ENCODE assay signal across 8 cellular contexts in genomic region chr2:36597003-36597531, GRCh38. TPM values are rescaled to one million over a fixed set of nuclear protein-coding genes. Genes with fewer than 3 reads are reported as not detected.
A peak's percentile ranks its signal among the peaks of the same experiment; 100 is the strongest.
DNase-seq lines count a peak whose midpoint lies in the region; ATAC-seq and FAIRE-seq lines count a peak whose summit lies in the region.

No MANE protein-coding gene starts in this region.

- CTCF ChIA-PET in activated CD4-positive, alpha-beta memory T cell treated with anti-CD3 and anti-CD28 coated beads for 36 hours (lab: Charles Lee): no interaction called here

- no peak for FAIRE-seq in urothelium cell line (lab: Jason Lieb, UNC)

- no peaks in the 10 kb centered on the region for H3K9me3 ChIP-seq in iPS-18c (ENCODE audit: control insufficient read depth, insufficient read depth, low read length)

- POLR2A ChIA-PET in activated CD4-positive, alpha-beta memory T cell treated with anti-CD3 and anti-CD28 coated beads for 36 hours (lab: Charles Lee): interaction anchor here (1.2 kb wide), 1 partner anchor 11 kb away, joined by 3 read pairs; no protein-coding TSS in a partner anchor

- H3K9me3 Mint-ChIP-seq in activated CD4-positive, alpha-beta memory T cell treated with anti-CD3 and anti-CD28 coated beads for 36 hours: no peaks in the 10 kb centered on the region
- peaks cover 0 to 3% of the 10 kb centered on the region in 2 donors for H3K9me3 Mint-ChIP-seq in stimulated activated naive B cell treated with anti-CD40 and anti-IgM and Interleukin-4, amounts not matched to agents 10 μg/mL and 1 μg/mL and 100 μg/mL, for 72 hours

- no peaks in the 10 kb centered on the region for H3K36me3 Mint-ChIP-seq in activated CD4-positive, alpha-beta memory T cell treated with anti-CD3 and anti-CD28 coated beads for 36 hours
- H3K36me3 Mint-ChIP-seq in stimulated activated naive B cell treated with anti-CD40 and anti-IgM and Interleukin-4, amounts not matched to agents 10 μg/mL and 1 μg/mL and 100 μg/mL, for 72 hours: peaks cover 19 to 21% of the 10 kb centered on the region in 2 donors

- H3K4me3 ChIP-seq in iPS-18c (ENCODE audit: insufficient read depth, low read depth, low read length): peak overlapping the region; percentile 46

- H3K27me3 Mint-ChIP-seq in activated CD4-positive, alpha-beta memory T cell treated with anti-CD3 and anti-CD28 coated beads for 36 hours: no peaks in the 10 kb centered on the region
- H3K27me3 Mint-ChIP-seq in stimulated activated naive B cell treated with anti-CD40 and anti-IgM and Interleukin-4, amounts not matched to agents 10 μg/mL and 1 μg/mL and 100 μg/mL, for 72 hours: no peaks in the 10 kb centered on the region

- intact Hi-C loops in activated CD4-positive, alpha-beta memory T cell treated with anti-CD3 and anti-CD28 coated beads for 36 hours (cut with micrococcal nuclease): loop anchor here (5.0 kb wide), 2 partner anchors 240 to 370 kb away; partner anchors contain the start of genes CRIM1 and STRN

- H3K27ac Mint-ChIP-seq in activated CD4-positive, alpha-beta memory T cell treated with anti-CD3 and anti-CD28 coated beads for 36 hours: peak overlapping the region; percentile 83
- H3K27ac Mint-ChIP-seq in stimulated activated naive B cell treated with anti-CD40 and anti-IgM and Interleukin-4, amounts not matched to agents 10 μg/mL and 1 μg/mL and 100 μg/mL, for 72 hours: peak overlapping the region; percentile 95

- peak; percentile 6 for ATAC-seq in HG03378 (IDR thresholded peaks at IDR 0.05; ENCODE audit: unreplicated experiment)
- ATAC-seq in stimulated activated naive B cell treated with anti-CD40 and anti-IgM and Interleukin-4, amounts not matched to agents 10 μg/mL and 1 μg/mL and 100 μg/mL, for 72 hours (replicated peaks): no peak
- no peak for ATAC-seq in GM21717 (IDR thresholded peaks at IDR 0.05; ENCODE audit: unreplicated experiment)

- H3K4me1 Mint-ChIP-seq in activated CD4-positive, alpha-beta memory T cell treated with anti-CD3 and anti-CD28 coated beads for 36 hours (ENCODE audit: low read depth): peaks cover 31% of the 10 kb centered on the region
- H3K4me1 Mint-ChIP-seq in stimulated activated naive B cell treated with anti-CD40 and anti-IgM and Interleukin-4, amounts not matched to agents 10 μg/mL and 1 μg/mL and 100 μg/mL, for 72 hours: peaks cover 21 to 41% of the 10 kb centered on the region in 2 donors

- peak overlapping the region; percentile 93 for H3K4me3 Mint-ChIP-seq in activated CD4-positive, alpha-beta memory T cell treated with anti-CD3 and anti-CD28 coated beads for 36 hours
- H3K4me3 Mint-ChIP-seq in stimulated activated naive B cell treated with anti-CD40 and anti-IgM and Interleukin-4, amounts not matched to agents 10 μg/mL and 1 μg/mL and 100 μg/mL, for 72 hours: peak overlapping the region; percentile 85 to 95

- DNase-seq in activated CD4-positive, alpha-beta memory T cell treated with anti-CD3 and anti-CD28 coated beads for 36 hours: no peak
- no peak for DNase-seq in stimulated activated naive B cell treated with anti-CD40 and anti-IgM and Interleukin-4, amounts not matched to agents 10 μg/mL and 1 μg/mL and 100 μg/mL, for 72 hours
- DNase-seq in urothelium cell line (ENCODE audit: low spot score): no peak
- DNase-seq in activated CD4-positive, alpha-beta T cell treated with anti-CD3 and anti-CD28 coated beads, Interleukin-2, amount 50 U/mL, for 4 hours: no peak
- DNase-seq in activated effector memory CD4-positive, alpha-beta T cell treated with anti-CD3 and anti-CD28 coated beads, Interleukin-2, amount 50 U/mL, for 16 hours: no peak

RNA-seq across cellular contexts. Expression of gene FEZ2, which starts 0.9 kb away (rescaled TPM):
- 1 to 10 TPM; 6.8 to 9.3 TPM for total RNA-seq in activated CD4-positive, alpha-beta memory T cell treated with anti-CD3 and anti-CD28 coated beads for 36 hours
